24 cellular contexts compared by ENCODE assay signal in the genomic region with DNA sequence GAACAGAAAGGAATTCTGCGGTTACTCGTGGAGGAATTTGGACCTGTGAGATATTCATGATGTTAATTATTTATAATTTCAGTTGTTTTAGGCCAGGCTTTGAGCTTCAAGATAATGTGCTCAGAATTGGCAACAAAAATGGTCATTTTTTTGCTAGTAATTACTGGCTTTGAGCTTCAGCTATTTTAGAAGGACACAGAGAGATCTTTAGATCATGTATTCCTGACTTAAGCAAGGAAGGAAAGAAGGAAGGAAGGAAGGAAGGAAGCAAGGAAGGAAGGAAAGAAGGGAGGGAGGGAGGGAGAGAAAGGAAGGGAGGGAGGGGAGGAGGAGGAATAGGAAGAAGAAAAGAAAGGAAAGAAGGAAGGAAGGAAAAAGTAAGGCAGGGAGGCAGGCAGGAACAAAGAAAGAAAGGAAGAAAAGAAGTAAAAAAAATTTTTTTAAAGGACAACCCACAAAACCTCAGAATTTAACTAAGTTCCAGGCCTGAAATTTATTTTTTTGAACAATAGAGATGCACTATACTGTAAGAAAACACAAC.
A peak's percentile ranks its signal among the peaks of the same experiment; 100 is the strongest.
DNase-seq lines count a peak whose midpoint lies in the region; ATAC-seq and TF ChIP-seq lines count a peak whose summit lies in the region.
"Had no signal": no experiment of that assay in that cellular context is flagged by ENCODE, and none has a peak within 500 bp of the region (broad histone marks: within the 10 kb centered on the region; RNA-seq: fewer than 3 reads in every experiment).

No MANE protein-coding gene starts in this region.

- H3K36me3 Mint-ChIP-seq in Caco-2 (ENCODE audit: insufficient read depth, unreplicated experiment) (no peaks in the 10 kb centered on the region), WTC11 (peaks cover 20% of the 10 kb centered on the region)

- TF ChIP-seq EP300 in sigmoid colon (IDR thresholded peaks at IDR 0.05): no peak

- H3K9me3 ChIP-seq in Caco-2 (no peaks in the 10 kb centered on the region; the same call in 1 of the 2 replicates), right lobe of liver (no peaks in the 10 kb centered on the region), sigmoid colon (no peaks in the 10 kb centered on the region)
- H3K9me3 ChIP-seq: psoas muscle, tibial artery had no signal

- H3K36me3 ChIP-seq in Caco-2 (ENCODE audit: control insufficient read depth, insufficient read depth, low read length) (no peaks in the 10 kb centered on the region), right lobe of liver (no peaks in the 10 kb centered on the region), sigmoid colon (no peaks in the 10 kb centered on the region)
- H3K36me3 ChIP-seq: BLaER1, tibial artery had no signal

- DNase-seq in Caco-2 (no peak), WTC11 (ENCODE audit: low spot score) (no peak), right lobe of liver (no peak), sigmoid colon (no peak), kidney tubule cell (ENCODE audit: low spot score) (no peak)
- no peak for DNase-seq in activated CD8-positive, alpha-beta memory T cell treated with anti-CD3 and anti-CD28 coated beads, Interleukin-2, amount 50 U/mL, for 4 hours
- DNase-seq: activated CD4-positive, alpha-beta T cell treated with anti-CD3 and anti-CD28 coated beads for 48 hours; activated gamma-delta T cell; activated naive CD8-positive, alpha-beta T cell treated with anti-CD3 and anti-CD28 coated beads, Interleukin-2, amount 10 ng/mL, durations not matched to agents 7 days and 5 days; activated T-cell treated with anti-CD3 and anti-CD28 coated beads, Interleukin-2, amount 50 U/mL, for 24 hours; HCEC 1CT; islet precursor cell; NCI-H146; NCI-H446; NCI-H82; stimulated activated naive CD8-positive, alpha-beta T cell treated with anti-CD3 and anti-CD28 coated beads, Interleukin-15, Interleukin-2, amounts not matched to agents 100 U/mL and 50 U/mL, for 24 hours; tibial artery had no signal

- H3K4me3 ChIP-seq in Caco-2 (ENCODE audit: low read depth, low read length): no peak overlapping the region
- no peak overlapping the region for H3K4me3 ChIP-seq in right lobe of liver
- no peak overlapping the region for H3K4me3 ChIP-seq in sigmoid colon
- H3K4me3 ChIP-seq: BLaER1, psoas muscle, tibial artery had no signal

- CTCF ChIA-PET in Caco-2 (lab: Charles Lee) (interaction anchor here (1.0 to 1.3 kb wide), 2 partner anchors 64 to 67 kb away, joined by 3 to 8 read pairs; no protein-coding TSS in a partner anchor), WTC11 (lab: Charles Lee) (interaction anchor here (0.6 kb wide), 1 partner anchor 207 kb away, joined by 3 read pairs; no protein-coding TSS in a partner anchor)

- peak overlapping the region; percentile 23 for H3K4me3 Mint-ChIP-seq in Caco-2 (ENCODE audit: unreplicated experiment)
- H3K4me3 Mint-ChIP-seq in WTC11: no peak overlapping the region
- H3K4me3 Mint-ChIP-seq: activated naive CD8-positive, alpha-beta T cell treated with anti-CD3 and anti-CD28 coated beads, Interleukin-2, amount 10 ng/mL, durations not matched to agents 7 days and 5 days; activated T-cell treated with anti-CD3 and anti-CD28 coated beads, Interleukin-2, amount 50 U/mL, for 24 hours; central memory CD8-positive, alpha-beta T cell; T-helper 2 cell treated with Interferon-gamma antibody and Interleukin-4, amounts not matched to agents 5 μg/mL and 100 μg/mL, for 36 hours had no signal

- intact Hi-C loops in Caco-2 (cut with micrococcal nuclease; ENCODE audit: unreplicated experiment): no loop called here
- intact Hi-C loops in right lobe of liver (cut with DNase I): loop anchor here (10.0 kb wide), 2 partner anchors 61 to 279 kb away; a partner anchor contains a TSS
- intact Hi-C loops in sigmoid colon (cut with DNase I): no loop called here

- BruUV-seq in Caco-2 (replicated peaks; lab: Mats Ljungman, UMichigan): no TSS peak

- H3K9me3 Mint-ChIP-seq in Caco-2 (ENCODE audit: unreplicated experiment) (peaks cover 13% of the 10 kb centered on the region), WTC11 (peaks cover 27% of the 10 kb centered on the region)
- H3K9me3 Mint-ChIP-seq: central memory CD8-positive, alpha-beta T cell had no signal

- H3K4me1 Mint-ChIP-seq in Caco-2 (ENCODE audit: low read depth, unreplicated experiment) (peaks cover 7% of the 10 kb centered on the region), WTC11 (peaks cover 9% of the 10 kb centered on the region)
- H3K4me1 Mint-ChIP-seq: activated naive CD8-positive, alpha-beta T cell treated with anti-CD3 and anti-CD28 coated beads, Interleukin-2, amount 10 ng/mL, durations not matched to agents 7 days and 5 days; central memory CD8-positive, alpha-beta T cell had no signal

- peak overlapping the region; percentile 32 for H3K27ac Mint-ChIP-seq in Caco-2 (ENCODE audit: unreplicated experiment)
- H3K27ac Mint-ChIP-seq in WTC11: no peak overlapping the region
- H3K27ac Mint-ChIP-seq: activated naive CD8-positive, alpha-beta T cell treated with anti-CD3 and anti-CD28 coated beads, Interleukin-2, amount 10 ng/mL, durations not matched to agents 7 days and 5 days; activated T-cell treated with anti-CD3 and anti-CD28 coated beads, Interleukin-2, amount 50 U/mL, for 24 hours; T-helper 2 cell treated with Interferon-gamma antibody and Interleukin-4, amounts not matched to agents 5 μg/mL and 100 μg/mL, for 36 hours had no signal

- H3K27me3 Mint-ChIP-seq in Caco-2 (ENCODE audit: insufficient read depth, unreplicated experiment) (no peaks in the 10 kb centered on the region), WTC11 (ENCODE audit: low read depth) (no peaks in the 10 kb centered on the region)
- H3K27me3 Mint-ChIP-seq: activated naive CD8-positive, alpha-beta T cell treated with anti-CD3 and anti-CD28 coated beads, Interleukin-2, amount 10 ng/mL, durations not matched to agents 7 days and 5 days; activated T-cell treated with anti-CD3 and anti-CD28 coated beads, Interleukin-2, amount 50 U/mL, for 24 hours; central memory CD8-positive, alpha-beta T cell had no signal

- H3K27ac ChIP-seq in right lobe of liver: peak overlapping the region in 2 of 3 donors; percentile 49 to 74
- peak overlapping the region in 3 of 4 donors; percentile 19 to 52 (median 23) for H3K27ac ChIP-seq in sigmoid colon
- H3K27ac ChIP-seq: BLaER1, KMS-11, psoas muscle had no signal

- TF ChIP-seq CTCF in Caco-2 (IDR thresholded peaks at IDR 0.05; ENCODE audit: insufficient read depth in 1 of 2, low read depth in 1 of 2, low read length in 1 of 2, severe bottlenecking in 1 of 2, unreplicated experiment in 1 of 2) (no peak), WTC11 (IDR thresholded peaks at IDR 0.05) (no peak), right lobe of liver (IDR thresholded peaks at IDR 0.05) (no peak), sigmoid colon (IDR thresholded peaks at IDR 0.05) (no peak)

- H3K4me1 ChIP-seq in Caco-2: peaks cover 17% of the 10 kb centered on the region
- peaks cover 0 to 44% (median 19%) of the 10 kb centered on the region in 4 donors for H3K4me1 ChIP-seq in right lobe of liver
- peaks cover 0 to 19% (median 10%) of the 10 kb centered on the region in 4 donors for H3K4me1 ChIP-seq in sigmoid colon

- WGBS in right lobe of liver (ENCODE audit: insufficient coverage, low coverage, low lambda C conversion rate, missing lambda C conversion rate): 34% methylated on average over 2 of the region's 2 CpGs
- 15 to 60% methylated on average over 2 of the region's 2 CpGs for WGBS in sigmoid colon, 2 donors

- no peak for ATAC-seq in WTC11
- no peak for ATAC-seq in right lobe of liver
- ATAC-seq in HG03139 (IDR thresholded peaks at IDR 0.05; ENCODE audit: unreplicated experiment): no peak
- ATAC-seq in GM18505 (IDR thresholded peaks at IDR 0.05; ENCODE audit: unreplicated experiment): no peak
- ATAC-seq: stimulated activated naive CD8-positive, alpha-beta T cell treated with anti-CD3 and anti-CD28 coated beads, Interleukin-15, Interleukin-2, amounts not matched to agents 100 U/mL and 50 U/mL, for 24 hours had no signal

- H3K27me3 ChIP-seq in Caco-2 (replicated peaks; ENCODE audit: control insufficient read depth, insufficient read depth, low read length) (no peaks in the 10 kb centered on the region), right lobe of liver (no peaks in the 10 kb centered on the region), sigmoid colon (no peaks in the 10 kb centered on the region)
- H3K27me3 ChIP-seq: BLaER1, tibial artery had no signal

- POLR2A ChIA-PET in Caco-2 (lab: Charles Lee) (no interaction called here), WTC11 (lab: Charles Lee) (interaction anchor here (0.6 kb wide), 1 partner anchor 37 kb away, joined by 3 read pairs; no protein-coding TSS in a partner anchor)

- TF ChIP-seq POLR2A in right lobe of liver (IDR thresholded peaks at IDR 0.05) (no peak), sigmoid colon (IDR thresholded peaks at IDR 0.05) (no peak), GM18505 (IDR thresholded peaks at IDR 0.05; ENCODE audit: borderline replicate concordance, extremely low read depth, insufficient read depth, insufficient read length) (no peak)

TF ChIP-seq in WTC11, 78 proteins besides CTCF, POLR2A, EP300 and RAD21:
- TF ChIP-seq ZNF219 (CRISPR knock-in tag; IDR thresholded peaks at IDR 0.05; ENCODE audit: borderline replicate concordance): no peak
- TF ChIP-seq, protein P1, sequence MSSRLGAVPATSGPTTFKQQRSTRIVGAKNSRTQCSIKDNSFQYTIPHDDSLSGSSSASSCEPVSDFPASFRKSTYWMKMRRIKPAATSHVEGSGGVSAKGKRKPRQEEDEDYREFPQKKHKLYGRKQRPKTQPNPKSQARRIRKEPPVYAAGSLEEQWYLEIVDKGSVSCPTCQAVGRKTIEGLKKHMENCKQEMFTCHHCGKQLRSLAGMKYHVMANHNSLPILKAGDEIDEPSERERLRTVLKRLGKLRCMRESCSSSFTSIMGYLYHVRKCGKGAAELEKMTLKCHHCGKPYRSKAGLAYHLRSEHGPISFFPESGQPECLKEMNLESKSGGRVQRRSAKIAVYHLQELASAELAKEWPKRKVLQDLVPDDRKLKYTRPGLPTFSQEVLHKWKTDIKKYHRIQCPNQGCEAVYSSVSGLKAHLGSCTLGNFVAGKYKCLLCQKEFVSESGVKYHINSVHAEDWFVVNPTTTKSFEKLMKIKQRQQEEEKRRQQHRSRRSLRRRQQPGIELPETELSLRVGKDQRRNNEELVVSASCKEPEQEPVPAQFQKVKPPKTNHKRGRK (CRISPR knock-in tag; IDR thresholded peaks at IDR 0.05; ENCODE audit: borderline replicate concordance): peak; percentile 61; the same call in 1 of the 2 replicates
- no peak for TF ChIP-seq NFE2L1 (CRISPR knock-in tag; IDR thresholded peaks at IDR 0.05)

Comparison
In these comparisons a context has a peak if more than half of its experiments do, and no peak if none do; other contexts are left out.
1. intact Hi-C loops: an anchor here in right lobe of liver (10.0 kb wide); none called in Caco-2 and sigmoid colon.